In genomic region chr7:97009753-97010732, GRCh38 we compare ENCODE assay signal across 19 cellular contexts. TPM values are rescaled to one million over a fixed set of nuclear protein-coding genes. Genes with fewer than 3 reads are reported as not detected.
DNase-seq lines count a peak whose midpoint lies in the region; ATAC-seq, FAIRE-seq and TF ChIP-seq lines count a peak whose summit lies in the region.
"Had no signal": no experiment of that assay in that cellular context is flagged by ENCODE, and none has a peak within 500 bp of the region (broad histone marks: within the 10 kb centered on the region; RNA-seq: fewer than 3 reads in every experiment).

No MANE protein-coding gene starts in this region.

- POLR2A ChIA-PET in endothelial cell of umbilical vein (lab: Charles Lee), result no interaction called here

- no peaks in the 10 kb centered on the region for H3K9me1 ChIP-seq in endothelial cell of umbilical vein (replicated peaks; ENCODE audit: control insufficient read depth, extremely low read depth, insufficient read depth, low read length)

- H3K9ac ChIP-seq in BLaER1 treated with 17β-estradiol and CSF1 and Interleukin-3, amounts not matched to agents 10 nM and 100 nM, result no peak overlapping the region
- H3K9ac ChIP-seq in endothelial cell of umbilical vein (replicated peaks; ENCODE audit: extremely low read depth, insufficient read depth, low read length) (no peak overlapping the region), neuronal stem cell (ENCODE audit: low read depth, low read length, poor library complexity) (no peak overlapping the region)

- H3K79me1 ChIP-seq in neuronal stem cell (ENCODE audit: low read depth, low read length), result no peaks in the 10 kb centered on the region

- H3K9me3 ChIP-seq in BLaER1 treated with 17β-estradiol and CSF1 and Interleukin-3, amounts not matched to agents 10 nM and 100 nM (replicated peaks in 1 of 11), result peaks cover 31 to 48% (median 38%) of the 10 kb centered on the region in 11 experiments
- H3K9me3 ChIP-seq in endothelial cell of umbilical vein (replicated peaks; ENCODE audit: control insufficient read depth, insufficient read depth, low read length) (no peaks in the 10 kb centered on the region), neuronal stem cell (replicated peaks in 1 of 2; ENCODE audit: control insufficient read depth in 2 of 2, insufficient read depth in 1 of 2, low read depth in 1 of 2, low read length in 2 of 2) (peaks cover 0 to 3% of the 10 kb centered on the region in 2 donors), ovary (no peaks in the 10 kb centered on the region)

- no peak for FAIRE-seq in endothelial cell of umbilical vein (lab: Jason Lieb, UNC)
- FAIRE-seq: D721Med had no signal

- H3K27me3 ChIP-seq in BLaER1 treated with 17β-estradiol and CSF1 and Interleukin-3, amounts not matched to agents 10 nM and 100 nM, result peaks cover 95 to 100% (median 100%) of the 10 kb centered on the region in 11 experiments
- H3K27me3 ChIP-seq in endothelial cell of umbilical vein (ENCODE audit: control insufficient read depth in 2 of 2, insufficient read depth in 2 of 2, low read length in 2 of 2), result peaks cover 79 to 93% of the 10 kb centered on the region in 2 experiments
- H3K27me3 ChIP-seq in neuronal stem cell (ENCODE audit: control insufficient read depth in 3 of 3, insufficient read depth in 3 of 3, low read depth in 1 of 3, low read length in 3 of 3), result peaks cover 23 to 92% (median 83%) of the 10 kb centered on the region in 3 experiments
- no peaks in the 10 kb centered on the region for H3K27me3 ChIP-seq in ovary

- H2AK5ac ChIP-seq in neuronal stem cell (ENCODE audit: low read depth, low read length), result no peak overlapping the region

- WGBS in neuronal stem cell (ENCODE audit: extremely low coverage in 2 of 2, insufficient read length in 2 of 2, insufficient replicate concordance in 1 of 2), 2 donors, result no CpG with 5 or more reads among the region's 18 CpGs
- WGBS in ovary, 3 donors, result 15 to 30% (median 23%) methylated on average over 18 of the region's 18 CpGs

- H3K79me2 ChIP-seq in endothelial cell of umbilical vein (ENCODE audit: control insufficient read depth, insufficient read depth, low read length), result no peaks in the 10 kb centered on the region

- no TSS peak for BruUV-seq in endothelial cell of umbilical vein (replicated peaks; lab: Mats Ljungman, UMichigan)

- H2BK120ac ChIP-seq in neuronal stem cell (ENCODE audit: low read depth, low read length), result no peak overlapping the region

- no peak for TF ChIP-seq CTCF in endothelial cell of umbilical vein (IDR thresholded peaks at IDR 0.05; ENCODE audit: extremely low read depth in 1 of 2, insufficient read depth in 1 of 2, low read depth in 1 of 2, low read length in 2 of 2)
- no peak for TF ChIP-seq CTCF in ovary (IDR thresholded peaks at IDR 0.05)

- H4K91ac ChIP-seq in neuronal stem cell (ENCODE audit: low read depth, low read length, poor library complexity), result no peak overlapping the region

- ATAC-seq in HG03378 (IDR thresholded peaks at IDR 0.05; ENCODE audit: unreplicated experiment) (no peak), HG02981 (IDR thresholded peaks at IDR 0.05; ENCODE audit: unreplicated experiment) (no peak)
- ATAC-seq: CD8-positive, alpha-beta T cell; Panc1; Right ventricle myocardium inferior had no signal

- TF ChIP-seq POLR2A in endothelial cell of umbilical vein (IDR thresholded peaks at IDR 0.05; ENCODE audit: low read depth, low read length) (no peak), ovary (IDR thresholded peaks at IDR 0.05) (no peak)

- no peak overlapping the region for H2BK12ac ChIP-seq in neuronal stem cell (ENCODE audit: low read length)

- H2AFZ ChIP-seq in endothelial cell of umbilical vein (ENCODE audit: low read depth, low read length) (no peak overlapping the region), neuronal stem cell (ENCODE audit: low read length) (no peak overlapping the region)

- no peak overlapping the region for H2BK5ac ChIP-seq in neuronal stem cell (ENCODE audit: low read length)

- no peak overlapping the region for H3K14ac ChIP-seq in neuronal stem cell (ENCODE audit: low read length)

- H3K27ac ChIP-seq in BLaER1 treated with 17β-estradiol and CSF1 and Interleukin-3, amounts not matched to agents 10 nM and 100 nM, result no peak overlapping the region
- H3K27ac ChIP-seq in endothelial cell of umbilical vein (ENCODE audit: insufficient read depth, low read depth, low read length), result no peak overlapping the region
- no peak overlapping the region for H3K27ac ChIP-seq in neuronal stem cell (replicated peaks; ENCODE audit: low read length)
- no peak overlapping the region for H3K27ac ChIP-seq in ovary
- H3K27ac ChIP-seq: SK-N-MC had no signal

- dilution Hi-C loops in endothelial cell of umbilical vein (cut with MboI; ENCODE audit: extremely low pct_ligation_motif_present, low sequenced_read_pairs), result no loop called here

- peak; percentile 49 to 69 for DNase-seq in NCI-H1930 (lab: John Stamatoyannopoulos, UW)
- no peak for DNase-seq in endothelial cell of umbilical vein (ENCODE audit: low read depth, low spot score)
- DNase-seq in neuronal stem cell (ENCODE audit: low spot score), result peak; percentile 14
- no peak for DNase-seq in ovary
- DNase-seq: AML-193; CD8-positive, alpha-beta T cell; DMS79 treated with DMSO at 0.1 percent for 48 hours; GF-D8; GOT3; Karpas-422; NCI-H2081; NCI-H524 treated with DMSO at 0.1 percent for 48 hours had no signal

- TF ChIP-seq EP300 in ovary (IDR thresholded peaks at IDR 0.05), result no peak

- H3K4me1 ChIP-seq in BLaER1 treated with 17β-estradiol and CSF1 and Interleukin-3, amounts not matched to agents 10 nM and 100 nM, result peaks cover 0 to 6% (median 0%) of the 10 kb centered on the region in 10 experiments; a peak in 6 of 20 replicates
- peaks cover 3% of the 10 kb centered on the region for H3K4me1 ChIP-seq in endothelial cell of umbilical vein (ENCODE audit: control insufficient read depth, extremely low read depth, insufficient read depth, low read length)
- H3K4me1 ChIP-seq in neuronal stem cell (ENCODE audit: control insufficient read depth in 2 of 2, insufficient read depth in 1 of 2, low read depth in 1 of 2, low read length in 2 of 2), result peaks cover 0 to 7% of the 10 kb centered on the region in 2 donors
- peaks cover 3% of the 10 kb centered on the region for H3K4me1 ChIP-seq in ovary (ENCODE audit: insufficient read depth)

- no peak overlapping the region for H3K18ac ChIP-seq in neuronal stem cell (ENCODE audit: low read length)

- CTCF ChIA-PET in endothelial cell of umbilical vein (lab: Charles Lee), result interaction anchor here (1.6 to 2.3 kb wide), 2 partner anchors 10 to 17 kb away, joined by 4 to 11 read pairs; no protein-coding TSS in a partner anchor

- H3K4me2 ChIP-seq in BLaER1 treated with 17β-estradiol and CSF1 and Interleukin-3, amounts not matched to agents 10 nM and 100 nM, result peak overlapping the region in 7 of 11 experiments; percentile 28 to 60 (median 42); a peak in 13 of 22 replicates
- H3K4me2 ChIP-seq in endothelial cell of umbilical vein (ENCODE audit: insufficient read depth, low read length) (no peak overlapping the region), neuronal stem cell (ENCODE audit: insufficient read depth, low read length, poor library complexity, severe bottlenecking) (no peak overlapping the region)

- no peak overlapping the region for H3K4me3 ChIP-seq in BLaER1 treated with 17β-estradiol and CSF1 and Interleukin-3, amounts not matched to agents 10 nM and 100 nM
- no peak overlapping the region for H3K4me3 ChIP-seq in endothelial cell of umbilical vein (replicated peaks in 1 of 3; ENCODE audit: insufficient read depth in 1 of 3, low read depth in 1 of 3, low read length in 3 of 3)
- no peak overlapping the region for H3K4me3 ChIP-seq in neuronal stem cell (ENCODE audit: low read length in 2 of 2)
- H3K4me3 ChIP-seq in ovary, result no peak overlapping the region
- H3K4me3 ChIP-seq: SK-N-MC had no signal

- no peak overlapping the region for H2BK15ac ChIP-seq in neuronal stem cell (ENCODE audit: low read length)

- no peak overlapping the region for H3K23ac ChIP-seq in neuronal stem cell (ENCODE audit: low read depth, low read length, poor library complexity)

- H3K4ac ChIP-seq in neuronal stem cell (ENCODE audit: low read length), result no peak overlapping the region

- intact Hi-C loops in endothelial cell of umbilical vein (cut with micrococcal nuclease), result loop anchor here (5.0 kb wide), 1 partner anchor 688 kb away; the partner anchor contains the start of gene SLC25A13
- intact Hi-C loops in ovary (cut with DNase I), result loop anchor here in 1 of 4 donors (10.0 kb wide), 1 partner anchor 305 kb away; the partner anchor contains the start of gene SEM1

- H4K20me1 ChIP-seq in BLaER1 treated with 17β-estradiol and CSF1 and Interleukin-3, amounts not matched to agents 10 nM and 100 nM, result peaks cover 0 to 4% (median 0%) of the 10 kb centered on the region in 11 experiments; a peak in 3 of 22 replicates
- H4K20me1 ChIP-seq in endothelial cell of umbilical vein (replicated peaks; ENCODE audit: control insufficient read depth, extremely low read depth, insufficient read depth, low read length), result no peaks in the 10 kb centered on the region

- H4K8ac ChIP-seq in neuronal stem cell (ENCODE audit: low read depth, low read length), result no peak overlapping the region

- no peaks in the 10 kb centered on the region for H3K36me3 ChIP-seq in BLaER1 treated with 17β-estradiol and CSF1 and Interleukin-3, amounts not matched to agents 10 nM and 100 nM
- H3K36me3 ChIP-seq in endothelial cell of umbilical vein (ENCODE audit: control insufficient read depth in 2 of 2, extremely low read depth in 1 of 2, insufficient read depth in 2 of 2, low read length in 2 of 2), result no peaks in the 10 kb centered on the region
- no peaks in the 10 kb centered on the region for H3K36me3 ChIP-seq in neuronal stem cell (replicated peaks in 1 of 2; ENCODE audit: control insufficient read depth in 2 of 2, insufficient read depth in 2 of 2, low read length in 2 of 2)
- H3K36me3 ChIP-seq in ovary, result no peaks in the 10 kb centered on the region

RNA-seq across cellular contexts. Expression of gene DLX6, which starts 4.7 kb away (rescaled TPM):
- total RNA-seq in endothelial cell of umbilical vein, result not detected in 2 replicates
- polyA plus RNA-seq in endothelial cell of umbilical vein, result not detected in 2 replicates
- not detected in 2 replicates for polyA plus RNA-seq in endothelial cell of umbilical vein (2011; cell fraction: cytosol; rRNA removed)
- not detected in 2 replicates for polyA plus RNA-seq in endothelial cell of umbilical vein (2011; cell fraction: nucleus; rRNA removed)
- polyA plus RNA-seq in endothelial cell of umbilical vein (2012), result not detected in 2 replicates
- polyA minus RNA-seq in endothelial cell of umbilical vein, result not detected in 2 replicates
- polyA minus RNA-seq in endothelial cell of umbilical vein (2011; cell fraction: cytosol; rRNA and poly(A)+ RNA removed), result not detected
- polyA minus RNA-seq in endothelial cell of umbilical vein (2011; cell fraction: nucleus; rRNA and poly(A)+ RNA removed), result not detected in 2 replicates
- polyA plus RNA-seq in neuronal stem cell (2013, experiment 1 of 2), result 0.52 TPM
- polyA plus RNA-seq in neuronal stem cell (2013, experiment 2 of 2), result 0.66 TPM
- under 1 TPM in 5 of 7 donors, not detected in 2; 0.12 to 0.95 (median 0.20) TPM for total RNA-seq in ovary
- polyA plus RNA-seq in ovary, result under 1 TPM; 0.10 to 0.27 TPM
- total RNA-seq: CD8-positive, alpha-beta T cell; Right ventricle myocardium inferior had no signal

RNA-seq across cellular contexts. Expression of gene DLX5, which starts 14.6 kb away (rescaled TPM):
- total RNA-seq in endothelial cell of umbilical vein, result not detected in 2 replicates
- polyA plus RNA-seq in endothelial cell of umbilical vein, result not detected in 2 replicates
- polyA plus RNA-seq in endothelial cell of umbilical vein (2011; cell fraction: cytosol; rRNA removed), result not detected in 2 replicates
- polyA plus RNA-seq in endothelial cell of umbilical vein (2011; cell fraction: nucleus; rRNA removed), result not detected in 2 replicates
- polyA plus RNA-seq in endothelial cell of umbilical vein (2012), result not detected in 2 replicates
- not detected in 2 replicates for polyA minus RNA-seq in endothelial cell of umbilical vein
- polyA minus RNA-seq in endothelial cell of umbilical vein (2011; cell fraction: cytosol; rRNA and poly(A)+ RNA removed), result not detected
- polyA minus RNA-seq in endothelial cell of umbilical vein (2011; cell fraction: nucleus; rRNA and poly(A)+ RNA removed), result not detected in 2 replicates
- 5.1 TPM for polyA plus RNA-seq in neuronal stem cell (2013, experiment 1 of 2)
- 4.3 TPM for polyA plus RNA-seq in neuronal stem cell (2013, experiment 2 of 2)
- 1 to 10 TPM in 3 of 7 donors, under 1 TPM in 3, not detected in 1; 0.27 to 7.9 (median 1.0) TPM for total RNA-seq in ovary
- 1 to 10 TPM in 1 of 2 donors, under 1 TPM in 1; 0.43 to 4.2 TPM for polyA plus RNA-seq in ovary
- total RNA-seq: CD8-positive, alpha-beta T cell; Right ventricle myocardium inferior had no signal

Comparison
In these comparisons a context has a peak if more than half of its experiments do, and no peak if none do; other contexts are left out.
1. H3K4me2 ChIP-seq: peak in BLaER1 treated with 17β-estradiol and CSF1 and Interleukin-3, amounts not matched to agents 10 nM and 100 nM (7 of 11); none in endothelial cell of umbilical vein (single experiment) and neuronal stem cell (single experiment).
2. DNase-seq: peak in NCI-H1930 (2 of 2) and neuronal stem cell (single experiment); none in endothelial cell of umbilical vein (single experiment) and ovary (0 of 5).